Comparison of ENCODE assay signal across 23 cellular contexts in genomic region chr4:140346136-140346535, GRCh38.
"Had no signal": no experiment of that assay in that cellular context is flagged by ENCODE, and none has a peak within 500 bp of the region (broad histone marks: within the 10 kb centered on the region; RNA-seq: fewer than 3 reads in every experiment).

No MANE protein-coding gene starts in this region.

- H3K36me3 Mint-ChIP-seq: activated naive CD4-positive, alpha-beta T cell treated with anti-CD3 and anti-CD28 coated beads, Interleukin-2, amount 50 U/mL, for 72 hours; naive thymus-derived CD4-positive, alpha-beta T cell; type B pancreatic cell had no signal

- H3K9me3 Mint-ChIP-seq: activated CD4-positive, alpha-beta T cell treated with anti-CD3 and anti-CD28 coated beads, Interleukin-2, amount 10 ng/mL, durations not matched to agents 7 days and 5 days; activated CD8-positive, alpha-beta T cell treated with anti-CD3 and anti-CD28 coated beads for 36 hours; activated naive CD4-positive, alpha-beta T cell treated with anti-CD3 and anti-CD28 coated beads, Interleukin-2, amount 50 U/mL, for 72 hours; central memory CD8-positive, alpha-beta T cell; type B pancreatic cell had no signal

- H3K4me3 ChIP-seq: esophagus squamous epithelium, left ventricle myocardium inferior, lung, right lobe of liver, uterus had no signal

- H3K36me3 ChIP-seq: esophagus squamous epithelium, left ventricle myocardium inferior, pancreas, right lobe of liver, uterus had no signal

- ATAC-seq: activated CD8-positive, alpha-beta T cell treated with anti-CD3 and anti-CD28 coated beads for 36 hours; activated naive CD4-positive, alpha-beta T cell treated with anti-CD3 and anti-CD28 coated beads, Interleukin-2, amount 50 U/mL, for 72 hours; naive thymus-derived CD4-positive, alpha-beta T cell; pancreas; right lobe of liver had no signal

- H3K4me1 ChIP-seq: left ventricle myocardium inferior, right lobe of liver, uterus had no signal

- H3K9me3 ChIP-seq: esophagus squamous epithelium, left ventricle myocardium inferior, pancreas, right lobe of liver, uterus had no signal

- H3K27me3 ChIP-seq: esophagus squamous epithelium, pancreas, right lobe of liver, uterus had no signal

- H3K27ac ChIP-seq: epithelial cell of prostate, esophagus squamous epithelium, left ventricle myocardium inferior, right lobe of liver, uterus had no signal

- DNase-seq: activated CD4-positive, alpha-beta T cell treated with anti-CD3 and anti-CD28 coated beads for 1 hour; activated CD4-positive, alpha-beta T cell treated with anti-CD3 and anti-CD28 coated beads, Interleukin-2, amount 10 ng/mL, durations not matched to agents 7 days and 5 days; activated CD8-positive, alpha-beta T cell treated with anti-CD3 and anti-CD28 coated beads for 36 hours; activated naive CD4-positive, alpha-beta T cell; activated T-cell treated with anti-CD3 and anti-CD28 coated beads, Interleukin-2, amount 50 U/mL, for 48 hours; dermis blood vessel endothelial cell; effector CD4-positive, alpha-beta T cell; esophagus squamous epithelium; foreskin melanocyte; islet precursor cell; left ventricle myocardium inferior; naive thymus-derived CD4-positive, alpha-beta T cell; right lobe of liver; stimulated activated CD4-positive, alpha-beta T cell treated with anti-CD3 and anti-CD28 coated beads, Interleukin-2, amount 100 ng/mL, for 48 hours; stimulated activated naive CD4-positive, alpha-beta T cell treated with Interleukin-2 at 50 U/mL for 16 hours; T-helper 2 cell; uterus had no signal

- H3K27ac Mint-ChIP-seq: activated CD4-positive, alpha-beta T cell treated with anti-CD3 and anti-CD28 coated beads, Interleukin-2, amount 10 ng/mL, durations not matched to agents 7 days and 5 days; activated CD8-positive, alpha-beta T cell treated with anti-CD3 and anti-CD28 coated beads for 36 hours; activated naive CD4-positive, alpha-beta T cell treated with anti-CD3 and anti-CD28 coated beads, Interleukin-2, amount 50 U/mL, for 72 hours; naive thymus-derived CD4-positive, alpha-beta T cell; type B pancreatic cell had no signal

- H3K4me3 Mint-ChIP-seq: activated CD4-positive, alpha-beta T cell treated with anti-CD3 and anti-CD28 coated beads, Interleukin-2, amount 10 ng/mL, durations not matched to agents 7 days and 5 days; activated CD8-positive, alpha-beta T cell treated with anti-CD3 and anti-CD28 coated beads for 36 hours; central memory CD8-positive, alpha-beta T cell; naive thymus-derived CD4-positive, alpha-beta T cell; type B pancreatic cell had no signal

- H3K4me1 Mint-ChIP-seq: activated CD4-positive, alpha-beta T cell treated with anti-CD3 and anti-CD28 coated beads, Interleukin-2, amount 10 ng/mL, durations not matched to agents 7 days and 5 days; central memory CD8-positive, alpha-beta T cell had no signal
